In the genomic region with DNA sequence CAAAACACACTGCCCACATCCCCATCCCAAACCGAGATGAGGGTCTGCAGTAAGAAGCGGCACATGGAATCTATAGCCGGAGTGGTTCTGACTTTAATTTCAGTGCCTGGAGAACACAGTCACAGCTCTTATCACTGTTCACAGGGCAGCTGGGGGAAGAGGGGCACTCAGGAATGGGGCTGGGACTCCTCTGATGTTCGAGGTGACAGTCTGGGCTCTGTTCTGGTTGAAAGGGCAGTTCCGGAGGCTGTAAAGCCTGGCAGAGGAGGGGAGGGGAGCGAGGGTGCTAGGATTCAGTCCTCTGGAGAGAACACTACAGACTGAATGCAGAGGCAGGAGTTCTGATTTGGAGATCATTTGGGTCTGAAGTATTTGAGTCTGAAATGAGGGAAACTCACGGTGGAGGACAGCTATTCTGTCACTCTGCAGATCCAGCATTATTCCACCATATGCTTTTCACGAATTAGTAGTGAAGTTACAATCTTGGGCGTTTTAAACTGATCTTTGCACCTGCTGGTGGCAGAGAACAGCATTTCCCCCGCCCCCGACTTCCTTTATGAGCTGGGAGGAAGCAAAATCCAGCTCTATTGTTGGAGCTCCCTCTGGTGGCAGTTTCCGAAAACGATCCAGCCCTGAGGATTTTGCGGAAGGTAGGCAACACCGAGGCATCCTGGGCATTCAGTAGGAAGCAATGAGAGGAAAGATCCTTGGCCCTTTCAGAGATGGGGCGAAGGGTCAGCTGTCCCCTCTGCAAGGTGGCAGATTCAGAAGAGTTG, we compare ENCODE assay signal across 8 cellular contexts. TPM values are rescaled to one million over a fixed set of nuclear protein-coding genes. Genes with fewer than 3 reads are reported as not detected.
DNase-seq lines count a peak whose midpoint lies in the region; ATAC-seq and TF ChIP-seq lines count a peak whose summit lies in the region.

No MANE protein-coding gene starts in this region.

- H3K4me1 Mint-ChIP-seq in activated naive CD8-positive, alpha-beta T cell treated with anti-CD3 and anti-CD28 coated beads for 36 hours = peaks cover 27% of the 10 kb centered on the region

- WGBS in heart right ventricle, 2 donors = 6 to 8% methylated on average over 16 of the region's 16 CpGs
- 9 to 21% methylated on average over 5 to 16 of the region's 16 CpGs for WGBS in upper lobe of left lung, 2 donors

- DNase-seq in GM04504 (ENCODE audit: low read depth) (peak; percentile 44), HAP-1 (ENCODE audit: low spot score in 2 of 2) (peak; percentile 76 to 92), M059J (ENCODE audit: low read depth) (peak; percentile 73), heart right ventricle (peak; percentile 50 to 77), posterior vena cava (ENCODE audit: low spot score) (peak; percentile 85), upper lobe of left lung (peak in 1 of 2 donors; percentile 77)
- DNase-seq in activated naive CD8-positive, alpha-beta T cell treated with anti-CD3 and anti-CD28 coated beads for 36 hours = peak; percentile 79

- H3K9me3 ChIP-seq in HAP-1 (no peaks in the 10 kb centered on the region), heart right ventricle (no peaks in the 10 kb centered on the region), upper lobe of left lung (no peaks in the 10 kb centered on the region)

- H3K27ac ChIP-seq in heart right ventricle = no peak overlapping the region
- no peak overlapping the region for H3K27ac ChIP-seq in upper lobe of left lung

- H3K36me3 Mint-ChIP-seq in activated naive CD8-positive, alpha-beta T cell treated with anti-CD3 and anti-CD28 coated beads for 36 hours = no peaks in the 10 kb centered on the region

- peak; percentile 67 to 85 (median 84) for TF ChIP-seq CTCF in heart right ventricle (IDR thresholded peaks at IDR 0.05)
- peak; percentile 67 to 79 (median 74) for TF ChIP-seq CTCF in upper lobe of left lung (IDR thresholded peaks at IDR 0.05)

- peaks cover 28% of the 10 kb centered on the region for H3K27me3 Mint-ChIP-seq in activated naive CD8-positive, alpha-beta T cell treated with anti-CD3 and anti-CD28 coated beads for 36 hours

- no peaks in the 10 kb centered on the region for H3K9me3 Mint-ChIP-seq in activated naive CD8-positive, alpha-beta T cell treated with anti-CD3 and anti-CD28 coated beads for 36 hours

- intact Hi-C loops in heart right ventricle (cut with DNase I) = loop anchor here in 9 of 10 donors (1.0 to 10.0 kb wide), 7 partner anchors 377 to 500 kb away; no protein-coding TSS in a partner anchor
- intact Hi-C loops in posterior vena cava (cut with DNase I) = loop anchor here (2.0 to 10.0 kb wide), 2 partner anchors 378 to 490 kb away; no protein-coding TSS in a partner anchor

- in situ Hi-C loops in HAP-1 (cut with MboI; ENCODE audit: low sequenced_read_pairs) = loop anchor here (5.0 to 10.0 kb wide), 2 partner anchors 367 to 490 kb away; no protein-coding TSS in a partner anchor

- H3K4me1 ChIP-seq in HAP-1 (peaks cover 11% of the 10 kb centered on the region), heart right ventricle (peaks cover 6 to 14% (median 13%) of the 10 kb centered on the region in 9 donors), upper lobe of left lung (peaks cover 6 to 14% (median 13%) of the 10 kb centered on the region in 4 donors)

- peak overlapping the region; percentile 75 for H3K4me3 Mint-ChIP-seq in activated naive CD8-positive, alpha-beta T cell treated with anti-CD3 and anti-CD28 coated beads for 36 hours

- no peak for TF ChIP-seq EP300 in upper lobe of left lung (IDR thresholded peaks at IDR 0.05)

- H3K4me3 ChIP-seq in HAP-1 (peak overlapping the region; percentile 23), heart right ventricle (peak overlapping the region; percentile 16 to 57 (median 40)), upper lobe of left lung (peak overlapping the region in 3 of 4 donors; percentile 37 to 47 (median 39))

- ATAC-seq in SK-N-SH treated with all-trans-retinoic acid at 6 μM for 48 hours (peak; percentile 93), heart right ventricle (peak; percentile 73 to 93 (median 86)), upper lobe of left lung (ENCODE audit: low FRiP score in 2 of 2) (peak; percentile 88 to 94)

- no peak for TF ChIP-seq POLR2A in upper lobe of left lung (IDR thresholded peaks at IDR 0.05)

- H3K27me3 ChIP-seq in HAP-1 (ENCODE audit: low read depth) (peaks cover 10% of the 10 kb centered on the region; the same call in 1 of the 2 replicates), heart right ventricle (peaks cover 2 to 81% (median 73%) of the 10 kb centered on the region in 7 donors), upper lobe of left lung (peaks cover 0 to 14% (median 7%) of the 10 kb centered on the region in 4 donors)

- no peak overlapping the region for H3K27ac Mint-ChIP-seq in activated naive CD8-positive, alpha-beta T cell treated with anti-CD3 and anti-CD28 coated beads for 36 hours

- H3K36me3 ChIP-seq in HAP-1 (replicated peaks) (no peaks in the 10 kb centered on the region), heart right ventricle (no peaks in the 10 kb centered on the region), upper lobe of left lung (no peaks in the 10 kb centered on the region)

TF ChIP-seq in SK-N-SH treated with all-trans-retinoic acid at 6 μM for 48 hours, 23 proteins besides CTCF, POLR2A, EP300 and RAD21 (continues in another document):
- no peak for TF ChIP-seq RARB (CRISPR knock-in tag; IDR thresholded peaks at IDR 0.05)
- TF ChIP-seq, protein P1, sequence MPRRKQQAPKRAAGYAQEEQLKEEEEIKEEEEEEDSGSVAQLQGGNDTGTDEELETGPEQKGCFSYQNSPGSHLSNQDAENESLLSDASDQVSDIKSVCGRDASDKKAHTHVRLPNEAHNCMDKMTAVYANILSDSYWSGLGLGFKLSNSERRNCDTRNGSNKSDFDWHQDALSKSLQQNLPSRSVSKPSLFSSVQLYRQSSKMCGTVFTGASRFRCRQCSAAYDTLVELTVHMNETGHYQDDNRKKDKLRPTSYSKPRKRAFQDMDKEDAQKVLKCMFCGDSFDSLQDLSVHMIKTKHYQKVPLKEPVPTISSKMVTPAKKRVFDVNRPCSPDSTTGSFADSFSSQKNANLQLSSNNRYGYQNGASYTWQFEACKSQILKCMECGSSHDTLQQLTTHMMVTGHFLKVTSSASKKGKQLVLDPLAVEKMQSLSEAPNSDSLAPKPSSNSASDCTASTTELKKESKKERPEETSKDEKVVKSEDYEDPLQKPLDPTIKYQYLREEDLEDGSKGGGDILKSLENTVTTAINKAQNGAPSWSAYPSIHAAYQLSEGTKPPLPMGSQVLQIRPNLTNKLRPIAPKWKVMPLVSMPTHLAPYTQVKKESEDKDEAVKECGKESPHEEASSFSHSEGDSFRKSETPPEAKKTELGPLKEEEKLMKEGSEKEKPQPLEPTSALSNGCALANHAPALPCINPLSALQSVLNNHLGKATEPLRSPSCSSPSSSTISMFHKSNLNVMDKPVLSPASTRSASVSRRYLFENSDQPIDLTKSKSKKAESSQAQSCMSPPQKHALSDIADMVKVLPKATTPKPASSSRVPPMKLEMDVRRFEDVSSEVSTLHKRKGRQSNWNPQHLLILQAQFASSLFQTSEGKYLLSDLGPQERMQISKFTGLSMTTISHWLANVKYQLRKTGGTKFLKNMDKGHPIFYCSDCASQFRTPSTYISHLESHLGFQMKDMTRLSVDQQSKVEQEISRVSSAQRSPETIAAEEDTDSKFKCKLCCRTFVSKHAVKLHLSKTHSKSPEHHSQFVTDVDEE (CRISPR knock-in tag; IDR thresholded peaks at IDR 0.05) = no peak
- no peak for TF ChIP-seq ZNF565 (CRISPR knock-in tag; conservative IDR thresholded peaks at IDR 0.05; ENCODE audit: low read depth)
- TF ChIP-seq GLIS3 (CRISPR knock-in tag; IDR thresholded peaks at IDR 0.05) = no peak
- TF ChIP-seq TCF4 (CRISPR knock-in tag; IDR thresholded peaks at IDR 0.05; ENCODE audit: borderline replicate concordance) = no peak
- no peak for TF ChIP-seq BACH2 (CRISPR knock-in tag; IDR thresholded peaks at IDR 0.05; ENCODE audit: borderline replicate concordance)
- no peak for TF ChIP-seq ZNF8 (CRISPR knock-in tag; IDR thresholded peaks at IDR 0.05)
- TF ChIP-seq ISL1 (CRISPR knock-in tag; IDR thresholded peaks at IDR 0.05) = no peak
- TF ChIP-seq PATZ1 (CRISPR knock-in tag; IDR thresholded peaks at IDR 0.05; ENCODE audit: borderline replicate concordance) = no peak
- no peak for TF ChIP-seq OSR1 (CRISPR knock-in tag; IDR thresholded peaks at IDR 0.05)
- TF ChIP-seq SNAI2 (CRISPR knock-in tag; IDR thresholded peaks at IDR 0.05) = no peak

RNA-seq across cellular contexts. Expression of gene KCNK18, which starts 22.7 kb away (rescaled TPM):
- total RNA-seq in M059J (2014; rRNA removed; shearing (Covaris generic)) = not detected in 2 replicates
- total RNA-seq in activated naive CD8-positive, alpha-beta T cell treated with anti-CD3 and anti-CD28 coated beads for 36 hours = not detected
- total RNA-seq in heart right ventricle (not detected), posterior vena cava (not detected), upper lobe of left lung (not detected)
- not detected for polyA plus RNA-seq in heart right ventricle

RNA-seq across cellular contexts. Expression of gene VAX1, which starts 36.6 kb away (rescaled TPM):
- total RNA-seq in M059J (2014; rRNA removed; shearing (Covaris generic)) = not detected in 2 replicates
- total RNA-seq in activated naive CD8-positive, alpha-beta T cell treated with anti-CD3 and anti-CD28 coated beads for 36 hours = not detected
- not detected for total RNA-seq in heart right ventricle
- not detected for polyA plus RNA-seq in heart right ventricle
- total RNA-seq in posterior vena cava = not detected
- not detected for total RNA-seq in upper lobe of left lung
